7 cellular contexts compared by ENCODE assay signal in the genomic region with DNA sequence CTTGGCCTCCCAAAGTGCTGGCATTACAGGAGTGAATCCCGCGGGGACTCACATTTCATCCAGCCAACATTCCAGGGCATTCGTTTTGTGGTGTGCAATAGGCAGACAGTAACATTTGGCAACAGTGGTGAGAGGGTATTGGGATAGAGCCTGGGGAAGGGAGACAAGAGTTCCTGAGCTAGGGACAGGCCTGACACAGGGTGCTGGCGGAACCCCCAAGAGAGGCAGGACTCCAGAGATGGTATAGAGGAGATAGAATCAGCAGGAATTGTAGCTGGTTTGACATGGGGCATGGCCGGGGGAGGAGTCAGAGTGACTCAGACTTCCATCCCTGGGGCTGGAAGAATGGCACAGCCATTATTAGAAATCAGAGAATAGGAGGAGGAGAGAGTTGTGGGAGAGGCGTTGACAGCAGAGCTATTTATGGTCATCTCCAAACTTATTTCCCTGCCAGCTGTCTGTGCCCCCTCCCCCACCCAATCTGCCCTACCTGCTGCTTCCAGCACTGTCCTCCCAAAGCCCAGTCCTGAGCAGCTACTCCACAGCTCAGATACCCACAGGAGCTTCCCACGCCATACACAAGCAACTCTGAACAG. TPM values are rescaled to one million over a fixed set of nuclear protein-coding genes. Genes with fewer than 3 reads are reported as not detected.
DNase-seq lines count a peak whose midpoint lies in the region; ATAC-seq and TF ChIP-seq lines count a peak whose summit lies in the region.

No MANE protein-coding gene starts in this region.

- no peak overlapping the region for H3K27ac ChIP-seq in smooth muscle cell (ENCODE audit: low read depth)

- no peaks in the 10 kb centered on the region for H3K9me3 ChIP-seq in smooth muscle cell (replicated peaks; ENCODE audit: low read depth)

- H3F3A ChIP-seq in smooth muscle cell (ENCODE audit: low read depth): no peaks in the 10 kb centered on the region

- peaks cover 9% of the 10 kb centered on the region for H3K4me1 ChIP-seq in smooth muscle cell (ENCODE audit: low read depth)

- no peaks in the 10 kb centered on the region for H3K36me3 ChIP-seq in smooth muscle cell (ENCODE audit: low read depth)

- intact Hi-C loops in Right ventricle myocardium superior (cut with DNase I): no loop called here

- peak; percentile 18 for DNase-seq in HK-2 (ENCODE audit: unreplicated experiment)
- DNase-seq in Right ventricle myocardium superior: peak; percentile 75
- no peak for DNase-seq in smooth muscle cell (lab: John Stamatoyannopoulos, UW; ENCODE audit: unreplicated experiment)
- no peak for DNase-seq in amniotic stem cell (lab: John Stamatoyannopoulos, UW)

- ATAC-seq in SK-N-SH treated with all-trans-retinoic acid at 6 μM for 48 hours (peak; percentile 75), Right ventricle myocardium superior (ENCODE audit: poor library complexity) (peak; percentile 57), GM19395 (IDR thresholded peaks at IDR 0.05; ENCODE audit: unreplicated experiment) (no peak), HG03457 (IDR thresholded peaks at IDR 0.05; ENCODE audit: unreplicated experiment) (no peak)

- H3K4me3 ChIP-seq in smooth muscle cell: no peak overlapping the region

- no peak for TF ChIP-seq CTCF in smooth muscle cell (IDR thresholded peaks at IDR 0.05; ENCODE audit: borderline replicate concordance, insufficient read depth, poor library complexity, severe bottlenecking)

- no peak overlapping the region for H3K9ac ChIP-seq in smooth muscle cell (ENCODE audit: low read depth)

- no peaks in the 10 kb centered on the region for H4K20me1 ChIP-seq in smooth muscle cell (ENCODE audit: low read depth)

- peak overlapping the region; percentile 18 for H2AFZ ChIP-seq in smooth muscle cell (ENCODE audit: low read depth)

- WGBS in smooth muscle cell (ENCODE audit: low lambda C conversion rate): 41% methylated on average over 7 of the region's 7 CpGs

- peaks cover 11% of the 10 kb centered on the region for H3K79me2 ChIP-seq in smooth muscle cell (ENCODE audit: low read depth)

- no peaks in the 10 kb centered on the region for H3K27me3 ChIP-seq in smooth muscle cell (ENCODE audit: low read depth)

- H3K4me2 ChIP-seq in smooth muscle cell: peak overlapping the region; percentile 44

TF ChIP-seq in SK-N-SH treated with all-trans-retinoic acid at 6 μM for 48 hours, 23 proteins besides CTCF, POLR2A, EP300 and RAD21:
- TF ChIP-seq, protein P1, sequence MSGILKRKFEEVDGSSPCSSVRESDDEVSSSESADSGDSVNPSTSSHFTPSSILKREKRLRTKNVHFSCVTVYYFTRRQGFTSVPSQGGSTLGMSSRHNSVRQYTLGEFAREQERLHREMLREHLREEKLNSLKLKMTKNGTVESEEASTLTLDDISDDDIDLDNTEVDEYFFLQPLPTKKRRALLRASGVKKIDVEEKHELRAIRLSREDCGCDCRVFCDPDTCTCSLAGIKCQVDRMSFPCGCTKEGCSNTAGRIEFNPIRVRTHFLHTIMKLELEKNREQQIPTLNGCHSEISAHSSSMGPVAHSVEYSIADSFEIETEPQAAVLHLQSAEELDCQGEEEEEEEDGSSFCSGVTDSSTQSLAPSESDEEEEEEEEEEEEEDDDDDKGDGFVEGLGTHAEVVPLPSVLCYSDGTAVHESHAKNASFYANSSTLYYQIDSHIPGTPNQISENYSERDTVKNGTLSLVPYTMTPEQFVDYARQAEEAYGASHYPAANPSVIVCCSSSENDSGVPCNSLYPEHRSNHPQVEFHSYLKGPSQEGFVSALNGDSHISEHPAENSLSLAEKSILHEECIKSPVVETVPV (CRISPR knock-in tag; IDR thresholded peaks at IDR 0.05): no peak
- TF ChIP-seq CSDC2 (CRISPR knock-in tag; IDR thresholded peaks at IDR 0.05) (no peak), ISL1 (CRISPR knock-in tag; IDR thresholded peaks at IDR 0.05) (no peak), ZC3H10 (CRISPR knock-in tag; IDR thresholded peaks at IDR 0.05) (no peak), OSR1 (CRISPR knock-in tag; IDR thresholded peaks at IDR 0.05) (no peak), ESRRG (CRISPR knock-in tag; IDR thresholded peaks at IDR 0.05) (no peak), TOX (CRISPR knock-in tag; IDR thresholded peaks at IDR 0.05; ENCODE audit: borderline replicate concordance) (no peak), BACH2 (CRISPR knock-in tag; IDR thresholded peaks at IDR 0.05; ENCODE audit: borderline replicate concordance) (no peak), RARB (CRISPR knock-in tag; IDR thresholded peaks at IDR 0.05) (no peak), GLIS3 (CRISPR knock-in tag; IDR thresholded peaks at IDR 0.05) (no peak), ZFP30 (CRISPR knock-in tag; IDR thresholded peaks at IDR 0.05) (no peak), ARNTL (CRISPR knock-in tag; IDR thresholded peaks at IDR 0.05; ENCODE audit: borderline replicate concordance, low read depth) (no peak)
- TF ChIP-seq, protein P2, sequence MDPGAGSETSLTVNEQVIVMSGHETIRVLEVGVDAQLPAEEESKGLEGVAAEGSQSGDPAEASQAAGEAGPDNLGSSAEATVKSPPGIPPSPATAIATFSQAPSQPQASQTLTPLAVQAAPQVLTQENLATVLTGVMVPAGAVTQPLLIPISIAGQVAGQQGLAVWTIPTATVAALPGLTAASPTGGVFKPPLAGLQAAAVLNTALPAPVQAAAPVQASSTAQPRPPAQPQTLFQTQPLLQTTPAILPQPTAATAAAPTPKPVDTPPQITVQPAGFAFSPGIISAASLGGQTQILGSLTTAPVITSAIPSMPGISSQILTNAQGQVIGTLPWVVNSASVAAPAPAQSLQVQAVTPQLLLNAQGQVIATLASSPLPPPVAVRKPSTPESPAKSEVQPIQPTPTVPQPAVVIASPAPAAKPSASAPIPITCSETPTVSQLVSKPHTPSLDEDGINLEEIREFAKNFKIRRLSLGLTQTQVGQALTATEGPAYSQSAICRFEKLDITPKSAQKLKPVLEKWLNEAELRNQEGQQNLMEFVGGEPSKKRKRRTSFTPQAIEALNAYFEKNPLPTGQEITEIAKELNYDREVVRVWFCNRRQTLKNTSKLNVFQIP (CRISPR knock-in tag; IDR thresholded peaks at IDR 0.05; ENCODE audit: borderline replicate concordance, low read depth): no peak
- TF ChIP-seq, protein P3, sequence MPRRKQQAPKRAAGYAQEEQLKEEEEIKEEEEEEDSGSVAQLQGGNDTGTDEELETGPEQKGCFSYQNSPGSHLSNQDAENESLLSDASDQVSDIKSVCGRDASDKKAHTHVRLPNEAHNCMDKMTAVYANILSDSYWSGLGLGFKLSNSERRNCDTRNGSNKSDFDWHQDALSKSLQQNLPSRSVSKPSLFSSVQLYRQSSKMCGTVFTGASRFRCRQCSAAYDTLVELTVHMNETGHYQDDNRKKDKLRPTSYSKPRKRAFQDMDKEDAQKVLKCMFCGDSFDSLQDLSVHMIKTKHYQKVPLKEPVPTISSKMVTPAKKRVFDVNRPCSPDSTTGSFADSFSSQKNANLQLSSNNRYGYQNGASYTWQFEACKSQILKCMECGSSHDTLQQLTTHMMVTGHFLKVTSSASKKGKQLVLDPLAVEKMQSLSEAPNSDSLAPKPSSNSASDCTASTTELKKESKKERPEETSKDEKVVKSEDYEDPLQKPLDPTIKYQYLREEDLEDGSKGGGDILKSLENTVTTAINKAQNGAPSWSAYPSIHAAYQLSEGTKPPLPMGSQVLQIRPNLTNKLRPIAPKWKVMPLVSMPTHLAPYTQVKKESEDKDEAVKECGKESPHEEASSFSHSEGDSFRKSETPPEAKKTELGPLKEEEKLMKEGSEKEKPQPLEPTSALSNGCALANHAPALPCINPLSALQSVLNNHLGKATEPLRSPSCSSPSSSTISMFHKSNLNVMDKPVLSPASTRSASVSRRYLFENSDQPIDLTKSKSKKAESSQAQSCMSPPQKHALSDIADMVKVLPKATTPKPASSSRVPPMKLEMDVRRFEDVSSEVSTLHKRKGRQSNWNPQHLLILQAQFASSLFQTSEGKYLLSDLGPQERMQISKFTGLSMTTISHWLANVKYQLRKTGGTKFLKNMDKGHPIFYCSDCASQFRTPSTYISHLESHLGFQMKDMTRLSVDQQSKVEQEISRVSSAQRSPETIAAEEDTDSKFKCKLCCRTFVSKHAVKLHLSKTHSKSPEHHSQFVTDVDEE (CRISPR knock-in tag; IDR thresholded peaks at IDR 0.05): no peak

RNA-seq across cellular contexts. Expression of a gene that starts 4.4 kb away (rescaled TPM):
- total RNA-seq in Right ventricle myocardium superior (1,067 TPM), smooth muscle cell (67.9 and 82.9 TPM in 2 replicates)
- 265 and 278 TPM in 2 replicates for polyA plus RNA-seq in smooth muscle cell

Comparison
In these comparisons a context has a peak if more than half of its experiments do, and no peak if none do; other contexts are left out.
1. DNase-seq: peak in HK-2 (single experiment) and Right ventricle myocardium superior (single experiment); none in smooth muscle cell (single experiment) and amniotic stem cell (single experiment).
2. ATAC-seq: peak in SK-N-SH treated with all-trans-retinoic acid at 6 μM for 48 hours (single experiment) and Right ventricle myocardium superior (single experiment); none in GM19395 (single experiment) and HG03457 (single experiment).
3. RNA of a gene that starts 4.4 kb away (total RNA-seq): 1,067 TPM in Right ventricle myocardium superior (single experiment); 67.9 to 82.9 TPM in smooth muscle cell; every median in the first group is over 10 times any median in the second.